22 cellular contexts compared by ENCODE assay signal in the genomic region with DNA sequence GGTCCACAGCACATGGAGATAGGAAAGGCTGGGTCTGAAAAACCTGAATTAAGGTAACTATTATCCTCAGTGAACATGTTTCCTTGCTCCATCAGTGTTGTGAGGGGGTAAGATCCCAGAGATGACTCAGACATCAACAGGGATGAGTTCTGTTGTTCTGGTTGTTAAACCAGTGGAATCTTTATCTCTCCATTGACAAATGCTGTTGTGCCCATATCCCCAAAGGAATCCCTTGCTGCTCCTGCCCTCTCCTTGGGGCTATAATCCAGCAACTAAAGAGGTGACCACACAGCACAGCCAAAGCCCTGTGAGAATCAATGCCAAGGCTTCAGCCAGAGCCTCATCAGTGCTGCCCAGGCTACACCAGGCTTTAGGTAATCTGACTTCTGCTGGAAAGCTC.
"Had no signal": no experiment of that assay in that cellular context is flagged by ENCODE, and none has a peak within 500 bp of the region (broad histone marks: within the 10 kb centered on the region; RNA-seq: fewer than 3 reads in every experiment).

No MANE protein-coding gene starts in this region.

- H3K9me3 Mint-ChIP-seq: activated T-cell treated with anti-CD3 and anti-CD28 coated beads, Interleukin-2, amount 50 U/mL, for 72 hours; central memory CD8-positive, alpha-beta T cell; dendritic cell treated with granulocyte-macrophage colony-stimulating factor and Interleukin-4, amounts not matched to agents 40 ng/mL and 50 ng/mL, for 4 days; mesothelial cell of epicardium; type B pancreatic cell had no signal

- H3K36me3 ChIP-seq: esophagus squamous epithelium, ovary had no signal

- H3K36me3 Mint-ChIP-seq: activated naive CD8-positive, alpha-beta T cell; mesothelial cell of epicardium; type B pancreatic cell had no signal

- H3K4me3 Mint-ChIP-seq: activated CD4-positive, alpha-beta T cell treated with anti-CD3 and anti-CD28 coated beads for 36 hours; activated naive CD8-positive, alpha-beta T cell; activated T-cell treated with anti-CD3 and anti-CD28 coated beads, Interleukin-2, amount 50 U/mL, for 72 hours; central memory CD8-positive, alpha-beta T cell; dendritic cell treated with granulocyte-macrophage colony-stimulating factor and Interleukin-4, amounts not matched to agents 40 ng/mL and 50 ng/mL, for 4 days; mesothelial cell of epicardium; naive thymus-derived CD4-positive, alpha-beta T cell; type B pancreatic cell had no signal

- H3K27ac Mint-ChIP-seq: activated CD4-positive, alpha-beta T cell treated with anti-CD3 and anti-CD28 coated beads for 36 hours; activated naive CD8-positive, alpha-beta T cell; activated T-cell treated with anti-CD3 and anti-CD28 coated beads, Interleukin-2, amount 50 U/mL, for 72 hours; dendritic cell treated with granulocyte-macrophage colony-stimulating factor and Interleukin-4, amounts not matched to agents 40 ng/mL and 50 ng/mL, for 4 days; mesothelial cell of epicardium; naive thymus-derived CD4-positive, alpha-beta T cell; progenitor cell of endocrine pancreas; type B pancreatic cell had no signal

- H3K4me3 ChIP-seq: esophagus squamous epithelium, ovary, spleen, testis had no signal

- DNase-seq: activated CD4-positive, alpha-beta T cell treated with anti-CD3 and anti-CD28 coated beads for 36 hours; activated CD4-positive, alpha-beta T cell treated with anti-CD3 and anti-CD28 coated beads, Interleukin-2, amount 50 U/mL, for 4 hours; activated CD4-positive, CD25-positive, alpha-beta regulatory T cell; activated naive CD4-positive, alpha-beta T cell; activated T-cell treated with anti-CD3 and anti-CD28 coated beads for 4 hours; activated T-cell treated with anti-CD3 and anti-CD28 coated beads, Interleukin-2, amount 50 U/mL, for 72 hours; anterior cingulate cortex; esophagus squamous epithelium; foreskin melanocyte; glutamatergic neuron; left colon; naive thymus-derived CD4-positive, alpha-beta T cell; ovary; spleen; stimulated activated naive CD4-positive, alpha-beta T cell; testis had no signal

- H3K27me3 ChIP-seq: esophagus squamous epithelium, ovary, spleen, testis had no signal

- H3K27ac ChIP-seq: esophagus squamous epithelium, spleen had no signal

- H3K9me3 ChIP-seq: esophagus squamous epithelium, ovary, spleen, testis had no signal

- H3K27me3 Mint-ChIP-seq: activated CD4-positive, alpha-beta T cell treated with anti-CD3 and anti-CD28 coated beads for 36 hours; activated naive CD8-positive, alpha-beta T cell; central memory CD8-positive, alpha-beta T cell; dendritic cell treated with granulocyte-macrophage colony-stimulating factor and Interleukin-4, amounts not matched to agents 40 ng/mL and 50 ng/mL, for 4 days had no signal
